20 cellular contexts compared by ENCODE assay signal in genomic region chr2:3301001-3301400, GRCh38.
"Had no signal": no experiment of that assay in that cellular context is flagged by ENCODE, and none has a peak within 500 bp of the region (broad histone marks: within the 10 kb centered on the region; RNA-seq: fewer than 3 reads in every experiment).

No MANE protein-coding gene starts in this region.

- H3K9me3 ChIP-seq: left ventricle myocardium inferior, ovary, tibial artery had no signal

- H3K36me3 ChIP-seq: left ventricle myocardium inferior, ovary, tibial artery had no signal

- H3K27ac Mint-ChIP-seq: activated CD4-positive, alpha-beta T cell treated with anti-CD3 and anti-CD28 coated beads, Interleukin-2, amount 10 ng/mL, durations not matched to agents 24 days and 14 days; activated CD8-positive, alpha-beta T cell treated with anti-CD3 and anti-CD28 coated beads, Interleukin-2, amount 10 ng/mL, durations not matched to agents 7 days and 5 days; activated naive CD4-positive, alpha-beta T cell treated with anti-CD3 and anti-CD28 coated beads for 36 hours had no signal

- H3K27me3 ChIP-seq: ovary, tibial artery had no signal

- H3K27ac ChIP-seq: left ventricle myocardium inferior, ovary, tibial artery had no signal

- H3K9me3 Mint-ChIP-seq: activated CD4-positive, alpha-beta T cell treated with anti-CD3 and anti-CD28 coated beads, Interleukin-2, amount 10 ng/mL, durations not matched to agents 24 days and 14 days; activated naive CD4-positive, alpha-beta T cell treated with anti-CD3 and anti-CD28 coated beads for 36 hours; activated T-cell treated with anti-CD3 and anti-CD28 coated beads, Interleukin-2, amount 50 U/mL, for 24 hours; effector memory CD8-positive, alpha-beta T cell; neural crest cell had no signal

- ATAC-seq: activated CD8-positive, alpha-beta T cell treated with anti-CD3 and anti-CD28 coated beads, Interleukin-2, amount 10 ng/mL, durations not matched to agents 7 days and 5 days; effector memory CD8-positive, alpha-beta T cell had no signal

- H3K4me3 ChIP-seq: left ventricle myocardium inferior, ovary, tibial artery had no signal

- H3K4me3 Mint-ChIP-seq: activated CD4-positive, alpha-beta T cell treated with anti-CD3 and anti-CD28 coated beads, Interleukin-2, amount 10 ng/mL, durations not matched to agents 24 days and 14 days; activated CD8-positive, alpha-beta T cell treated with anti-CD3 and anti-CD28 coated beads, Interleukin-2, amount 10 ng/mL, durations not matched to agents 7 days and 5 days; activated naive CD4-positive, alpha-beta T cell treated with anti-CD3 and anti-CD28 coated beads for 36 hours; activated T-cell treated with anti-CD3 and anti-CD28 coated beads, Interleukin-2, amount 50 U/mL, for 24 hours; effector memory CD8-positive, alpha-beta T cell; neural crest cell had no signal

- DNase-seq: activated CD4-positive, alpha-beta T cell treated with anti-CD3 and anti-CD28 coated beads, Interleukin-2, amount 10 ng/mL, durations not matched to agents 24 days and 14 days; activated CD4-positive, CD25-positive, alpha-beta regulatory T cell; activated CD8-positive, alpha-beta T cell treated with anti-CD3 and anti-CD28 coated beads, Interleukin-2, amount 10 ng/mL, durations not matched to agents 7 days and 5 days; activated naive CD4-positive, alpha-beta T cell treated with anti-CD3 and anti-CD28 coated beads for 36 hours; activated T-cell treated with anti-CD3 and anti-CD28 coated beads, Interleukin-2, amount 50 U/mL, for 24 hours; aorta; effector memory CD8-positive, alpha-beta T cell; foreskin melanocyte; head of caudate nucleus; kidney glomerular epithelial cell; left ventricle myocardium inferior; ovary; stimulated activated CD4-positive, alpha-beta T cell treated with anti-CD3 and anti-CD28 coated beads, Interleukin-12 subunit alpha, Interleukin-12 subunit beta, amount 100 ng/mL, for 4 hours; stimulated activated CD4-positive, alpha-beta T cell treated with anti-CD3 and anti-CD28 coated beads, Interleukin-1b, Interleukin-23, amount 100 ng/mL, for 48 hours; stimulated activated CD8-positive, alpha-beta memory T cell treated with anti-CD3 and anti-CD28 coated beads, Interleukin-4, amount 100 ng/mL, for 48 hours; stimulated activated naive CD4-positive, alpha-beta T cell treated with Interleukin-2 at 50 U/mL for 16 hours; T-helper 1 cell; T-helper 9 cell had no signal
